Comparison of ENCODE assay signal across 8 cellular contexts in the genomic region with DNA sequence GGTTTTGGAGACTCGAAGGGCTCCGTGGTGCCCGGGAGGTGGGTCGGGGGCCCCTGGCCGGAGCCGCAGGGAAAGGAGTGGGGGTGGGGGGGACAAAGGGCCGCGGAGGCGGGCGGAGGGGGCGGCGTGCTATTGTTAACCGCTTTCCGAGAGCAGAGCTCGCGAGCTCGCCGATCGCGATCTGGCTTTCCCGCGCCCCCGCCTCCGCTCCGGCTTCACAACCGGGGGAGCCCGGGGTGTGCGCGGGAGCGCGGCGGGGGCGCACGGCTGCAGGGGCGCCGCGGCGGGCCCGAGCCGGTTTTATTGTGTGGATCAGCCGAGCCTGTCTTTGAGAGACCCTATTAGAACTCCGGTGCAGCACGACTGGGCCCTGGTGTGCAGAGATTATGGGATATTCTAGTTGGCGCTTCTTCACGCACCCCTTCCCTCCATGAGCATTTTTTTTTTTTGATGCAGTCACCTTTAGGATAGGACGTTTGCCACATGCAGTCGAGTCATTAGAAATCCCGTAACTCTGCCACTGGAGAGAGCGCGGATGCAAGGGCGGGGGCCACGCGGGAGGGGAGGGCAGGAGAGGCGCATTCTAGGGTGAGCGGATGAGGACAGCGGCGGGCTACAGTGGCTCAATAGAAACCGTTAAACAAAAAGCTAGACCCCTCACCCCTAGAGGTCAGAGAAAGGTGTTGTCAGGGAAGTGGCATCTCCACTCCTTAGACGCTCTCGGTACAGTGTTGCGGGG. TPM values are rescaled to one million over a fixed set of nuclear protein-coding genes. Genes with fewer than 3 reads are reported as not detected.
DNase-seq lines count a peak whose midpoint lies in the region; ATAC-seq and TF ChIP-seq lines count a peak whose summit lies in the region.

No MANE protein-coding gene starts in this region.

- H3K9me3 ChIP-seq in SU-DHL-6 (ENCODE audit: insufficient read depth, low read length): no peaks in the 10 kb centered on the region
- no peaks in the 10 kb centered on the region for H3K9me3 ChIP-seq in duodenal mucosa (ENCODE audit: control insufficient read depth in 1 of 2, low read length in 2 of 2)
- H3K9me3 ChIP-seq in mucosa of rectum (ENCODE audit: control insufficient read depth in 2 of 2, low read length in 2 of 2): no peaks in the 10 kb centered on the region
- no peaks in the 10 kb centered on the region for H3K9me3 ChIP-seq in upper lobe of right lung

- H3K4me3 ChIP-seq in SU-DHL-6 (ENCODE audit: insufficient read depth, low read length, poor library complexity, severe bottlenecking): peak overlapping the region; percentile 63
- peak overlapping the region; percentile 84 to 89 for H3K4me3 ChIP-seq in duodenal mucosa (ENCODE audit: low read depth in 1 of 2, low read length in 2 of 2)
- peak overlapping the region; percentile 71 to 76 for H3K4me3 ChIP-seq in mucosa of rectum (ENCODE audit: low read length in 2 of 2)
- H3K4me3 ChIP-seq in upper lobe of right lung: peak overlapping the region; percentile 66

- H3K27me3 ChIP-seq in SU-DHL-6 (ENCODE audit: low read length) (no peaks in the 10 kb centered on the region; the same call in 1 of the 2 replicates), duodenal mucosa (ENCODE audit: control insufficient read depth in 1 of 2, insufficient read depth in 2 of 2, low read length in 2 of 2) (peaks cover 13 to 47% of the 10 kb centered on the region in 2 donors), mucosa of rectum (ENCODE audit: control insufficient read depth in 2 of 2, insufficient read depth in 2 of 2, low read length in 2 of 2) (peaks cover 8 to 9% of the 10 kb centered on the region in 2 donors), upper lobe of right lung (peaks cover 32% of the 10 kb centered on the region)

- TF ChIP-seq CTCF in SU-DHL-6 (IDR thresholded peaks at IDR 0.05; ENCODE audit: insufficient read depth, low read length, poor library complexity, severe bottlenecking): no peak
- no peak for TF ChIP-seq CTCF in upper lobe of right lung (IDR thresholded peaks at IDR 0.05)

- peak overlapping the region; percentile 58 for H2AFZ ChIP-seq in SU-DHL-6 (ENCODE audit: low read depth, low read length, severe bottlenecking)

- no peak overlapping the region for H3K27ac ChIP-seq in SU-DHL-6 (ENCODE audit: low read depth, low read length)
- H3K27ac ChIP-seq in duodenal mucosa (ENCODE audit: low read depth, low read length): peak overlapping the region; percentile 39
- H3K27ac ChIP-seq in mucosa of rectum (ENCODE audit: low read depth in 2 of 2, low read length in 2 of 2): peak overlapping the region in 1 of 2 donors; percentile 17
- no peak overlapping the region for H3K27ac ChIP-seq in upper lobe of right lung

- H4K20me1 ChIP-seq in SU-DHL-6 (ENCODE audit: low read depth, low read length): no peaks in the 10 kb centered on the region

- peaks cover 39 to 40% of the 10 kb centered on the region in 2 donors for H3K4me1 ChIP-seq in duodenal mucosa (ENCODE audit: control insufficient read depth in 1 of 2, insufficient read depth in 2 of 2, low read length in 2 of 2)
- peaks cover 20 to 35% of the 10 kb centered on the region in 2 donors for H3K4me1 ChIP-seq in mucosa of rectum (ENCODE audit: control insufficient read depth in 2 of 2, insufficient read depth in 2 of 2, low read length in 2 of 2)
- peaks cover 23% of the 10 kb centered on the region for H3K4me1 ChIP-seq in upper lobe of right lung

- peak; percentile 28 to 29 for DNase-seq in activated CD4-positive, alpha-beta T cell treated with anti-CD3 and anti-CD28 coated beads for 4 hours
- no peak for DNase-seq in activated CD4-positive, alpha-beta T cell treated with anti-CD3 and anti-CD28 coated beads, Interleukin-2, amount 50 U/mL, for 4 hours
- DNase-seq in upper lobe of right lung: peak; percentile 69

- peak overlapping the region; percentile 64 for H3K4me2 ChIP-seq in SU-DHL-6 (ENCODE audit: low read depth, low read length, poor library complexity, severe bottlenecking)

- intact Hi-C loops in upper lobe of right lung (cut with DNase I): no loop called here

- peak overlapping the region; percentile 53 for H3K9ac ChIP-seq in SU-DHL-6 (ENCODE audit: low read length)
- peak overlapping the region; percentile 10 to 43 for H3K9ac ChIP-seq in duodenal mucosa (ENCODE audit: low read depth in 1 of 2, low read length in 2 of 2)
- H3K9ac ChIP-seq in mucosa of rectum (ENCODE audit: low read depth in 1 of 2, low read length in 2 of 2): peak overlapping the region in 1 of 2 donors; percentile 74

- ATAC-seq in upper lobe of right lung: no peak
- ATAC-seq in esophagus mucosa: no peak
- ATAC-seq in HG03095 (IDR thresholded peaks at IDR 0.05; ENCODE audit: unreplicated experiment): no peak

- no peaks in the 10 kb centered on the region for H3K9me2 ChIP-seq in SU-DHL-6 (replicated peaks; ENCODE audit: insufficient read depth, low read length)

- no peaks in the 10 kb centered on the region for H3K79me2 ChIP-seq in SU-DHL-6 (ENCODE audit: insufficient read depth, low read length)

- H3K36me3 ChIP-seq in SU-DHL-6 (ENCODE audit: low read length) (no peaks in the 10 kb centered on the region), duodenal mucosa (ENCODE audit: control insufficient read depth in 1 of 2, insufficient read depth in 2 of 2, low read length in 2 of 2) (no peaks in the 10 kb centered on the region), mucosa of rectum (ENCODE audit: control insufficient read depth in 2 of 2, insufficient read depth in 2 of 2, low read length in 2 of 2) (no peaks in the 10 kb centered on the region), upper lobe of right lung (no peaks in the 10 kb centered on the region)

- H3F3A ChIP-seq in SU-DHL-6 (ENCODE audit: insufficient read depth): peaks cover 7% of the 10 kb centered on the region; the same call in 1 of the 2 replicates

RNA-seq across cellular contexts. Expression of a gene that starts 3.6 kb away (rescaled TPM):
- total RNA-seq in upper lobe of right lung: 2.7 TPM
- total RNA-seq in esophagus mucosa: 0.04 TPM

Comparison
In these comparisons a context has a peak if more than half of its experiments do, and no peak if none do; other contexts are left out.
1. DNase-seq: peak in activated CD4-positive, alpha-beta T cell treated with anti-CD3 and anti-CD28 coated beads for 4 hours (2 of 2) and upper lobe of right lung (single experiment); none in activated CD4-positive, alpha-beta T cell treated with anti-CD3 and anti-CD28 coated beads, Interleukin-2, amount 50 U/mL, for 4 hours (0 of 2).
2. Peak in every context shown above with its lines, with median percentiles within 50 percentile points of each other: H3K4me3 ChIP-seq.